ENCODE assay signal across 15 cellular contexts in genomic region chr10:110492069-110492782, GRCh38. TPM values are rescaled to one million over a fixed set of nuclear protein-coding genes. Genes with fewer than 3 reads are reported as not detected.
A peak's percentile ranks its signal among the peaks of the same experiment; 100 is the strongest.
DNase-seq lines count a peak whose midpoint lies in the region; ATAC-seq, FAIRE-seq and TF ChIP-seq lines count a peak whose summit lies in the region.
"Had no signal": no experiment of that assay in that cellular context is flagged by ENCODE, and none has a peak within 500 bp of the region (broad histone marks: within the 10 kb centered on the region; RNA-seq: fewer than 3 reads in every experiment).

No MANE protein-coding gene starts in this region.

- no peaks in the 10 kb centered on the region for H3K9me3 ChIP-seq in PC-3 (ENCODE audit: low read length)
- H3K9me3 ChIP-seq: tibial artery had no signal

- H3K4me3 Mint-ChIP-seq in neural crest cell = peak overlapping the region; percentile 3
- H3K4me3 Mint-ChIP-seq: effector memory CD8-positive, alpha-beta T cell had no signal

- H3K27ac ChIP-seq in PC-3 (ENCODE audit: low read length) = peak overlapping the region; percentile 61
- H3K27ac ChIP-seq: tibial artery had no signal

- H3K79me2 ChIP-seq in PC-3 (ENCODE audit: low read length) = peaks cover 18% of the 10 kb centered on the region

- peaks cover 46% of the 10 kb centered on the region for H3K4me1 ChIP-seq in PC-3 (ENCODE audit: insufficient read depth, low read length)

- no peaks in the 10 kb centered on the region for H3K36me3 ChIP-seq in PC-3 (ENCODE audit: low read depth, low read length)
- H3K36me3 ChIP-seq: tibial artery had no signal

- no peak overlapping the region for H2AFZ ChIP-seq in PC-3 (ENCODE audit: low read length)

- H3K4me2 ChIP-seq in PC-3 (ENCODE audit: low read length) = peak overlapping the region; percentile 26; the same call in 1 of the 2 replicates

- H3K9me2 ChIP-seq in PC-3 (replicated peaks; ENCODE audit: low read length) = no peaks in the 10 kb centered on the region

- peaks cover 29% of the 10 kb centered on the region for H3K4me1 Mint-ChIP-seq in neural crest cell

- H3K36me3 Mint-ChIP-seq in neural crest cell (ENCODE audit: low read depth) = no peaks in the 10 kb centered on the region

- no peak for FAIRE-seq in frontal cortex (lab: Jason Lieb, UNC)
- FAIRE-seq: astrocyte had no signal

- no peaks in the 10 kb centered on the region for H3K27me3 ChIP-seq in PC-3 (ENCODE audit: low read length)

- no peak overlapping the region for H3K27ac Mint-ChIP-seq in neural crest cell (ENCODE audit: unreplicated experiment)

- H3K9me3 Mint-ChIP-seq in neural crest cell = no peaks in the 10 kb centered on the region
- H3K9me3 Mint-ChIP-seq: effector memory CD8-positive, alpha-beta T cell had no signal

- intact Hi-C loops in PC-3 (cut with micrococcal nuclease) = no loop called here

- CTCF ChIA-PET in PC-3 (lab: Charles Lee) = no interaction called here

- no TSS peak for BruUV-seq in PC-3 (replicated peaks; lab: Mats Ljungman, UMichigan)

- TF ChIP-seq CTCF in PC-3 (conservative IDR thresholded peaks at IDR 0.05; ENCODE audit: low read depth, low read length) = no peak
- TF ChIP-seq CTCF in neural crest cell (conservative IDR thresholded peaks at IDR 0.05) = no peak

- peak overlapping the region; percentile 18; the same call in 1 of the 2 replicates for H3K9ac ChIP-seq in PC-3 (ENCODE audit: low read length)

- peaks cover 14% of the 10 kb centered on the region for H3K27me3 Mint-ChIP-seq in neural crest cell (ENCODE audit: low read depth)

- POLR2A ChIA-PET in PC-3 (lab: Charles Lee; ENCODE audit: unreplicated experiment) = interaction anchor here (0.6 to 1.1 kb wide), 2 partner anchors 35 to 75 kb away, joined by 3 to 6 read pairs; no protein-coding TSS in a partner anchor

- H3F3A ChIP-seq in PC-3 (ENCODE audit: low read length, unreplicated experiment) = peaks cover 3% of the 10 kb centered on the region

- H3K4me3 ChIP-seq in PC-3 (ENCODE audit: low read length) = no peak overlapping the region
- H3K4me3 ChIP-seq: skin epidermis, tibial artery had no signal

- no peaks in the 10 kb centered on the region for H4K20me1 ChIP-seq in PC-3 (ENCODE audit: low read length)

- peak; percentile 50 for ATAC-seq in GM18858 (IDR thresholded peaks at IDR 0.05; ENCODE audit: unreplicated experiment)
- ATAC-seq in HG02798 (IDR thresholded peaks at IDR 0.05; ENCODE audit: poor library complexity, unreplicated experiment) = peak; percentile 22
- no peak for ATAC-seq in PC-3
- no peak for ATAC-seq in GM21825 (IDR thresholded peaks at IDR 0.05; ENCODE audit: unreplicated experiment)
- ATAC-seq: effector memory CD8-positive, alpha-beta T cell had no signal

- DNase-seq in PC-3 = no peak
- no peak for DNase-seq in neural crest cell (ENCODE audit: low read depth, low spot score)
- DNase-seq in frontal cortex (ENCODE audit: low spot score in 2 of 2) = no peak
- no peak for DNase-seq in NCI-H1436 (lab: John Stamatoyannopoulos, UW)
- no peak for DNase-seq in hypothalamus (lab: John Stamatoyannopoulos, UW)
- DNase-seq: Calu3; effector memory CD8-positive, alpha-beta T cell; NCI-H1092 treated with DMSO at 0.1 percent for 48 hours; SIG-M5; tibial artery had no signal

RNA-seq across cellular contexts. Expression of gene DUSP5, which starts 5.5 kb away (rescaled TPM):
- total RNA-seq in PC-3 (2014; rRNA removed) (205 and 206 TPM in 2 replicates), neural crest cell (2.4 and 2.5 TPM in 2 replicates), frontal cortex (2.0 TPM)

Comparison
In these comparisons a context has a peak if more than half of its experiments do, and no peak if none do; other contexts are left out.
1. ATAC-seq: peak in GM18858 (single experiment) and HG02798 (single experiment); none in PC-3 (single experiment) and GM21825 (single experiment).
2. RNA of gene DUSP5, which starts 5.5 kb away (total RNA-seq): 205 to 206 TPM in PC-3; 2.4 to 2.5 TPM in neural crest cell and 2.0 TPM in frontal cortex (single experiment); every median in the first group is over 10 times any median in the second.